1 cellular context compared by ENCODE assay signal in the genomic region with DNA sequence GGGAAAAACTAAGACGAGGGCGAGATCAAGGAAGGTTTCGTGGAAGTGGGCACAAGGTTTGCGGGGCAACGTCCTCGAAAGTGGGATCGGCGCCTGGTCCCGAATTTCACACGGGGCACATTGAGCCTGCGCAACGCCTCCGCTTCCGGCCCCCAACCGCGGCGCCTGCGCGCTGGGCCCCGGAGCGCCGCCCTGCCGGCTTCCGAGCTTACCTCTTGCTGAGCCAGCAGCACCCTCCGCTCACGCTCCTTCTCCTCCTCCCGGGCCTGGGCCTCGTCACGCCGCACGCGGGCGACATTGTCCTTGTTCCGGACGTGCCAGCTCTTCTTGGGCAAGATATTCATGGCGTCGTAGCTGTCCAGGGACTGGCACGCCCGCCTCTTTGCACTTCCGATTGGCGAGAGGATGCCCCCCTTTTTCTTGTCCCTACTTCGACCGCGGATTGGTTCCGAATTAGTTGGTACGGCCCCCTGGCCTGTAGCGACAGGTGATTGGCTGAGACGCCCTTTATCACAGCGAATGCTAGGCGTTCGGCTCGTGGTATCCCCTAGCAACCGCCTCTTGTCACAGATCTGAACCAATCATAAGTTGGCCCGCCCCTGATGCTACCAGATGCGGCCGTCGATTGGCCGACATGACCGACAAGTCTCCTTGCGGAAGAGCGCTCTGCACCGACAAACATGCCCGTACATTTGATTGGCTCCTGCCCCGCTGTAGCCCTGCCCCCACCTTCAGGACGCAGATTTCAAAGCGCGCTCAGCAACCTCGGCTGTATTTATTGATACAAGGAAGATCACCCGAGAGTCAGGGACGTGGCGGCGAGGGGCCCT.
A peak's percentile ranks its signal among the peaks of the same experiment; 100 is the strongest.
TF ChIP-seq lines count a peak whose summit lies in the region.

LENG1 (minus strand) TSS at position 370 of the 830 bp plus-strand sequence; CDS start at position 344, 26 bp downstream.

TF ChIP-seq in K562, 482 proteins besides CTCF, POLR2A, EP300 and RAD21 (continued from another document):
- no peak for TF ChIP-seq IRF1 (CRISPR knock-in tag; IDR thresholded peaks at IDR 0.05; ENCODE audit: borderline replicate concordance)
- TF ChIP-seq HMGN3 (IDR thresholded peaks at IDR 0.05; ENCODE audit: borderline replicate concordance, extremely low read depth, insufficient read length, low read depth, low read length): peak; percentile 73
